In genomic region chr11:68804786-68805185, GRCh38 we compare ENCODE assay signal across 1 cellular context.
TF ChIP-seq lines count a peak whose summit lies in the region.

No MANE protein-coding gene starts in this region.

TF ChIP-seq in K562, 482 proteins besides CTCF, POLR2A, EP300 and RAD21:
- TF ChIP-seq PTTG1 (tag; IDR thresholded peaks at IDR 0.05; ENCODE audit: low read depth) (no peak), NFIC (IDR thresholded peaks at IDR 0.05) (0 out of 2 replicates have a peak, but pooled peaks have one; percentile 39), FOXP4 (CRISPR knock-in tag; IDR thresholded peaks at IDR 0.05; ENCODE audit: borderline replicate concordance) (no peak), EZH2 (IDR thresholded peaks at IDR 0.05; ENCODE audit: borderline replicate concordance, low read depth, low read length) (no peak), NR3C1 (CRISPR knock-in tag; IDR thresholded peaks at IDR 0.05) (no peak)
TF ChIP-seq in K562: peak in this region for 1.
